Comparison of ENCODE assay signal across 8 cellular contexts in the genomic region with DNA sequence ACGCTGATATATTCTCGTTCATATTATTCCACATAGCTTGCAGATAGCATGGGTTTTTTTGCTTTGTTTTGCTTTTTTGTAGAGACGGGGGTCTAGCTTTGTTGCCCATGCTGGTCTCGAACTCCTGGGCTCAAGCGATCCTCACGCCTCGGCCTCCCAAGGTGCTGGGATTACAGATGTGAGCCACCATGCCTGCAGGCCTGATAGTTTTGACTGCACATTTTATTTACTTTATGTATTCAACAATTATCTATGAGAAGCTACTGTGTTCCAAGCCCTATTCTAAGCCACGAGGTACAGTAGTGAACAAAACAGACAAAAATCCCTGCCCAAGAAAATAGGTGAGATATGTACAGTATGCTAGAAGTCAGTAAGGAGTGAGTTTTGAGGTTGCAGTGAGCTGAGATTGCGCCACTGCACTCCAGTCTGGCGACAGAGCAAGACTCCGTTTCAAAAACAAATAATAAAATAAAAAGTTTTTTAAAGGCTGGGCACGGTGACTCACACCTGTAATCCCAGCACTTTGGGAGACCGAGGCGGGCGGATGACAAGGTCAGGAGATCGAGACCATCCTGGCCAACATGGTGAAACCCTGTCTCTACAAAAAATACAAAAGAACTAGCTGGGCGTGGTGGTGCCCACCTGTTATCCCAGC. TPM values are rescaled to one million over a fixed set of nuclear protein-coding genes. Genes with fewer than 3 reads are reported as not detected.
DNase-seq lines count a peak whose midpoint lies in the region; ATAC-seq and TF ChIP-seq lines count a peak whose summit lies in the region.
"Not testable (repeated sequence)": the region's sequence is repeated elsewhere in the genome, so short reads cannot be mapped to it uniquely, and the experiment has no call there.

No MANE protein-coding gene starts in this region.

- not testable (repeated sequence) for TF ChIP-seq EP300 in sigmoid colon (IDR thresholded peaks at IDR 0.05)

- not testable (repeated sequence) for H3K9me3 ChIP-seq in OCI-LY1 (ENCODE audit: low read length); mammary epithelial cell (replicated peaks; ENCODE audit: insufficient read depth, low read length); mesodermal cell (ENCODE audit: control insufficient read depth, low read length); sigmoid colon; vagina

- peaks cover 42% of the 10 kb centered on the region for H3K4me1 ChIP-seq in GM23338 (ENCODE audit: insufficient read depth)
- H3K4me1 ChIP-seq in OCI-LY1 (ENCODE audit: insufficient read depth, low read length, severe bottlenecking), result peaks cover 37% of the 10 kb centered on the region
- H3K4me1 ChIP-seq in mammary epithelial cell (ENCODE audit: insufficient read depth, low read length), result peaks cover 24% of the 10 kb centered on the region
- H3K4me1 ChIP-seq in foreskin keratinocyte, result peaks cover 32% of the 10 kb centered on the region
- peaks cover 14% of the 10 kb centered on the region for H3K4me1 ChIP-seq in mesodermal cell (ENCODE audit: control insufficient read depth, insufficient read depth, low read length, poor library complexity, severe bottlenecking)
- H3K4me1 ChIP-seq in sigmoid colon, result peaks cover 4 to 46% (median 42%) of the 10 kb centered on the region in 4 donors
- H3K4me1 ChIP-seq in vagina, result peaks cover 43% of the 10 kb centered on the region

- H3K4me3 Mint-ChIP-seq in GM23338, result peak overlapping the region; percentile 94
- peak overlapping the region; percentile 98 for H3K4me3 Mint-ChIP-seq in activated CD8-positive, alpha-beta T cell treated with anti-CD3 and anti-CD28 coated beads, Interleukin-2, amount 10 ng/mL, durations not matched to agents 7 days and 5 days

- H3K27ac ChIP-seq in GM23338 (ENCODE audit: low read depth) (peak overlapping the region; percentile 92), mammary epithelial cell (ENCODE audit: insufficient read depth, low read depth, low read length) (peak overlapping the region; percentile 92), foreskin keratinocyte (peak overlapping the region; percentile 98), mesodermal cell (ENCODE audit: low read depth, low read length, severe bottlenecking) (peak overlapping the region; percentile 98), sigmoid colon (peak overlapping the region; percentile 90 to 100 (median 98)), vagina (peak overlapping the region; percentile 100)
- not testable (repeated sequence) for H3K27ac ChIP-seq in OCI-LY1 (ENCODE audit: low read depth, low read length, poor library complexity, severe bottlenecking)

- POLR2A ChIA-PET in activated CD8-positive, alpha-beta T cell treated with anti-CD3 and anti-CD28 coated beads, Interleukin-2, amount 10 ng/mL, durations not matched to agents 7 days and 5 days (lab: Charles Lee), result interaction anchor here (0.7 to 3.9 kb wide), 4 partner anchors 27 to 53 kb away, joined by 3 to 55 read pairs (median 8); no protein-coding TSS in a partner anchor

- intact Hi-C loops in mammary epithelial cell (cut with micrococcal nuclease) (loop anchor here (1.0 kb wide), 2 partner anchors 33 to 63 kb away; no protein-coding TSS in a partner anchor), sigmoid colon (cut with DNase I) (loop anchor here (1.0 to 5.0 kb wide), 4 partner anchors 32 to 183 kb away; no protein-coding TSS in a partner anchor), vagina (cut with DNase I) (loop anchor here (2.0 kb wide), 1 partner anchor 41 kb away; no protein-coding TSS in a partner anchor)

- not testable (repeated sequence) for H3K9me2 ChIP-seq in GM23338 (ENCODE audit: insufficient read depth); OCI-LY1 (ENCODE audit: low read depth, low read length)

- peak overlapping the region; percentile 99 for H3K4me3 ChIP-seq in GM23338
- H3K4me3 ChIP-seq in OCI-LY1 (ENCODE audit: low read depth, low read length, poor library complexity, severe bottlenecking), result peak overlapping the region; percentile 96
- peak overlapping the region in 1 of 3 experiments; percentile 94 for H3K4me3 ChIP-seq in mammary epithelial cell (replicated peaks in 1 of 3; ENCODE audit: insufficient read depth in 1 of 3, low read depth in 2 of 3, low read length in 3 of 3)
- peak overlapping the region; percentile 98 for H3K4me3 ChIP-seq in mesodermal cell (ENCODE audit: extremely low read depth, insufficient read depth, low read length, poor library complexity, severe bottlenecking)
- peak overlapping the region in 3 of 4 donors; percentile 60 to 84 (median 79) for H3K4me3 ChIP-seq in sigmoid colon
- peak overlapping the region; percentile 82 to 91 for H3K4me3 ChIP-seq in vagina

- 85% methylated on average over 13 of the region's 17 CpGs for WGBS in mammary epithelial cell (ENCODE audit: low coverage, missing lambda C conversion rate)
- 95 to 98% methylated on average over 8 to 13 of the region's 17 CpGs for WGBS in mesodermal cell (ENCODE audit: insufficient coverage in 2 of 2), 2 experiments
- WGBS in sigmoid colon, 2 donors, result 74 to 83% methylated on average over 17 of the region's 17 CpGs

- peaks cover 34% of the 10 kb centered on the region for H3K4me1 Mint-ChIP-seq in GM23338
- peaks cover 45% of the 10 kb centered on the region for H3K4me1 Mint-ChIP-seq in activated CD8-positive, alpha-beta T cell treated with anti-CD3 and anti-CD28 coated beads, Interleukin-2, amount 10 ng/mL, durations not matched to agents 7 days and 5 days (ENCODE audit: low read depth)

- BruUV-seq in mammary epithelial cell (replicated peaks; lab: Mats Ljungman, UMichigan), result not testable (repeated sequence)

- dilution Hi-C loops in mammary epithelial cell (cut with HindIII; ENCODE audit: low sequenced_read_pairs), result loop anchor here (5.0 kb wide), 1 partner anchor 62 kb away; the partner anchor contains the start of gene ZP3

- DNase-seq in GM23338 (ENCODE audit: low spot score); activated CD8-positive, alpha-beta T cell treated with anti-CD3 and anti-CD28 coated beads, Interleukin-2, amount 10 ng/mL, durations not matched to agents 7 days and 5 days; mammary epithelial cell; foreskin keratinocyte; vagina (ENCODE audit: extremely low spot score in 2 of 2): not testable (repeated sequence)
- DNase-seq in sigmoid colon, result peak; percentile 52

- H3K36me3 ChIP-seq in GM23338 (ENCODE audit: insufficient read depth) (peaks cover 17% of the 10 kb centered on the region), OCI-LY1 (ENCODE audit: insufficient read depth, low read length) (peaks cover 30% of the 10 kb centered on the region), mammary epithelial cell (ENCODE audit: insufficient read depth, low read length) (peaks cover 13% of the 10 kb centered on the region), mesodermal cell (ENCODE audit: control insufficient read depth, insufficient read depth, low read length) (peaks cover 23% of the 10 kb centered on the region)
- H3K36me3 ChIP-seq in sigmoid colon, vagina: not testable (repeated sequence)

- not testable (repeated sequence) for H3F3A ChIP-seq in GM23338 (replicated peaks; ENCODE audit: low read depth); OCI-LY1 (ENCODE audit: insufficient read depth, low read length)

- H3K27me3 ChIP-seq in GM23338 (ENCODE audit: insufficient read depth); OCI-LY1 (ENCODE audit: insufficient read depth, low read length); mammary epithelial cell (ENCODE audit: insufficient read depth, low read length); foreskin keratinocyte; sigmoid colon; vagina: not testable (repeated sequence)

- H3K27ac Mint-ChIP-seq in GM23338, result peak overlapping the region; percentile 98
- H3K27ac Mint-ChIP-seq in activated CD8-positive, alpha-beta T cell treated with anti-CD3 and anti-CD28 coated beads, Interleukin-2, amount 10 ng/mL, durations not matched to agents 7 days and 5 days, result peak overlapping the region; percentile 99

- ATAC-seq in GM23338; activated CD8-positive, alpha-beta T cell treated with anti-CD3 and anti-CD28 coated beads, Interleukin-2, amount 10 ng/mL, durations not matched to agents 7 days and 5 days; foreskin keratinocyte: not testable (repeated sequence)

- in situ Hi-C loops in mammary epithelial cell (cut with MboI; ENCODE audit: low sequenced_read_pairs in 2 of 2), result loop anchor here in 1 of 2 donors (5.0 kb wide), 1 partner anchor 62 kb away; the partner anchor contains the start of gene ZP3

- H3K9ac ChIP-seq in OCI-LY1 (ENCODE audit: low read length), result peak overlapping the region; percentile 96; the same call in 1 of the 2 replicates
- peak overlapping the region; percentile 76 for H3K9ac ChIP-seq in mammary epithelial cell (ENCODE audit: insufficient read depth, low read length)

- H3K36me3 Mint-ChIP-seq in GM23338 (ENCODE audit: low read depth), result peaks cover 31% of the 10 kb centered on the region
- H3K36me3 Mint-ChIP-seq in activated CD8-positive, alpha-beta T cell treated with anti-CD3 and anti-CD28 coated beads, Interleukin-2, amount 10 ng/mL, durations not matched to agents 7 days and 5 days (ENCODE audit: low read depth), result peaks cover 26% of the 10 kb centered on the region

- CTCF ChIA-PET in activated CD8-positive, alpha-beta T cell treated with anti-CD3 and anti-CD28 coated beads, Interleukin-2, amount 10 ng/mL, durations not matched to agents 7 days and 5 days (lab: Charles Lee), result interaction anchor here (0.8 to 3.5 kb wide), 8 partner anchors 8 to 182 kb away, joined by 3 to 26 read pairs (median 5); no protein-coding TSS in a partner anchor
- CTCF ChIA-PET in mammary epithelial cell (lab: Charles Lee; ENCODE audit: low non-redundant PET), result not testable (repeated sequence)

- H3K79me2 ChIP-seq in GM23338 (replicated peaks; ENCODE audit: insufficient read depth) (peaks cover 36% of the 10 kb centered on the region), OCI-LY1 (ENCODE audit: insufficient read depth, low read length) (peaks cover 35% of the 10 kb centered on the region), mammary epithelial cell (ENCODE audit: insufficient read depth, low read length) (peaks cover 37% of the 10 kb centered on the region)

- not testable (repeated sequence) for TF ChIP-seq POLR2A in sigmoid colon (IDR thresholded peaks at IDR 0.05); vagina (IDR thresholded peaks at IDR 0.05)

- TF ChIP-seq CTCF in GM23338 (conservative IDR thresholded peaks at IDR 0.05; ENCODE audit: low read depth in 2 of 2); OCI-LY1 (IDR thresholded peaks at IDR 0.05; ENCODE audit: low read length); mammary epithelial cell (conservative IDR thresholded peaks at IDR 0.05 in 1 of 2, IDR thresholded peaks at IDR 0.05 in 1 of 2; ENCODE audit: extremely low read depth in 1 of 2, insufficient read depth in 1 of 2, low read depth in 1 of 2, low read length in 2 of 2); foreskin keratinocyte (conservative IDR thresholded peaks at IDR 0.05); sigmoid colon (IDR thresholded peaks at IDR 0.05); vagina (IDR thresholded peaks at IDR 0.05): not testable (repeated sequence)

- peaks cover 18% of the 10 kb centered on the region for H3K27me3 Mint-ChIP-seq in GM23338 (ENCODE audit: insufficient read depth, low read depth, poor library complexity)
- not testable (repeated sequence) for H3K27me3 Mint-ChIP-seq in activated CD8-positive, alpha-beta T cell treated with anti-CD3 and anti-CD28 coated beads, Interleukin-2, amount 10 ng/mL, durations not matched to agents 7 days and 5 days (ENCODE audit: low read depth)

- H4K20me1 ChIP-seq in GM23338 (replicated peaks; ENCODE audit: insufficient read depth), result peaks cover 29% of the 10 kb centered on the region
- not testable (repeated sequence) for H4K20me1 ChIP-seq in OCI-LY1 (ENCODE audit: insufficient read depth, low read length)
- peaks cover 14% of the 10 kb centered on the region for H4K20me1 ChIP-seq in mammary epithelial cell (ENCODE audit: insufficient read depth, low read length)

- H3K9me3 Mint-ChIP-seq in GM23338; activated CD8-positive, alpha-beta T cell treated with anti-CD3 and anti-CD28 coated beads, Interleukin-2, amount 10 ng/mL, durations not matched to agents 7 days and 5 days (ENCODE audit: insufficient read depth): not testable (repeated sequence)

- H3K4me2 ChIP-seq in GM23338 (peak overlapping the region; percentile 83), OCI-LY1 (ENCODE audit: low read length) (peak overlapping the region; percentile 78), mammary epithelial cell (ENCODE audit: insufficient read depth, low read depth, low read length) (peak overlapping the region; percentile 89)

- 0 out of 2 replicates have a peak overlapping the region, but pooled peaks have one; percentile 56 for H2AFZ ChIP-seq in GM23338
- peak overlapping the region; percentile 23 for H2AFZ ChIP-seq in OCI-LY1 (ENCODE audit: low read length)
- peak overlapping the region; percentile 93 for H2AFZ ChIP-seq in mammary epithelial cell (ENCODE audit: low read depth, low read length)

RNA-seq across cellular contexts. Expression of gene YWHAG, which starts 1.3 kb away (rescaled TPM):
- 179 and 180 TPM in 2 replicates for total RNA-seq in GM23338 (2014; rRNA removed; shearing (Covaris generic))
- polyA plus RNA-seq in GM23338 (2016; fragmentation: Nextera tagmentation; extraction: Ambion mirVana) (82.2 and 97.0 TPM in 2 replicates), mammary epithelial cell (74.1 TPM), foreskin keratinocyte (70.5 and 89.6 TPM in 2 replicates), sigmoid colon (10 to 100 TPM; 45.6 to 64.0 (median 62.4) TPM)
- total RNA-seq in activated CD8-positive, alpha-beta T cell treated with anti-CD3 and anti-CD28 coated beads, Interleukin-2, amount 10 ng/mL, durations not matched to agents 7 days and 5 days, result 10 to 100 TPM; 77.9 to 79.3 TPM
- total RNA-seq in mammary epithelial cell (100 to 1,000 TPM; 155 to 227 TPM), foreskin keratinocyte (195 and 216 TPM in 2 replicates), sigmoid colon (10 to 100 TPM; 42.5 to 59.0 (median 52.3) TPM), vagina (73.2 TPM)
- polyA minus RNA-seq in mammary epithelial cell, result 151 TPM
- polyA plus RNA-seq in mesodermal cell (2013, experiment 1 of 2), result 129 TPM
- 124 TPM for polyA plus RNA-seq in mesodermal cell (2013, experiment 2 of 2)

RNA-seq across cellular contexts. Expression of gene SSC4D, which starts 49.4 kb away (rescaled TPM):
- 11.4 and 12.7 TPM in 2 replicates for total RNA-seq in GM23338 (2014; rRNA removed; shearing (Covaris generic))
- polyA plus RNA-seq in GM23338 (2016; fragmentation: Nextera tagmentation; extraction: Ambion mirVana) (4.9 and 9.7 TPM in 2 replicates), mammary epithelial cell (0.93 TPM), foreskin keratinocyte (1.9 and 2.0 TPM in 2 replicates), sigmoid colon (1 to 10 TPM in 1 of 3 donors, under 1 TPM in 1, not detected in 1; 0.47 to 1.2 TPM)
- total RNA-seq in activated CD8-positive, alpha-beta T cell treated with anti-CD3 and anti-CD28 coated beads, Interleukin-2, amount 10 ng/mL, durations not matched to agents 7 days and 5 days, result under 1 TPM in 1 of 2 experiments, not detected in 1; 0.47 TPM
- total RNA-seq in mammary epithelial cell (1 to 10 TPM in 1 of 2 donors, under 1 TPM in 1; 0.42 to 1.3 TPM), foreskin keratinocyte (1.1 and 1.5 TPM in 2 replicates), sigmoid colon (1 to 10 TPM in 1 of 4 donors, under 1 TPM in 1, not detected in 2; 0.71 to 3.6 TPM), vagina (not detected)
- polyA minus RNA-seq in mammary epithelial cell, result not detected
- 6.4 TPM for polyA plus RNA-seq in mesodermal cell (2013, experiment 1 of 2)
- polyA plus RNA-seq in mesodermal cell (2013, experiment 2 of 2), result 5.2 TPM

RNA-seq across cellular contexts. Expression of gene HSPB1, which starts 57.6 kb away (rescaled TPM):
- total RNA-seq in GM23338 (2014; rRNA removed; shearing (Covaris generic)), result 47.5 and 48.1 TPM in 2 replicates
- polyA plus RNA-seq in GM23338 (2016; fragmentation: Nextera tagmentation; extraction: Ambion mirVana), result 437 and 458 TPM in 2 replicates
- total RNA-seq in activated CD8-positive, alpha-beta T cell treated with anti-CD3 and anti-CD28 coated beads, Interleukin-2, amount 10 ng/mL, durations not matched to agents 7 days and 5 days, result 10 to 100 TPM; 37.2 to 40.4 TPM
- total RNA-seq in mammary epithelial cell, result 100 to 1,000 TPM; 523 to 862 TPM
- polyA plus RNA-seq in mammary epithelial cell, result 420 TPM
- 132 TPM for polyA minus RNA-seq in mammary epithelial cell
- 204 and 286 TPM in 2 replicates for total RNA-seq in foreskin keratinocyte
- polyA plus RNA-seq in foreskin keratinocyte, result 502 and 562 TPM in 2 replicates
- 475 TPM for polyA plus RNA-seq in mesodermal cell (2013, experiment 1 of 2)
- 398 TPM for polyA plus RNA-seq in mesodermal cell (2013, experiment 2 of 2)
- 1,000 to 10,000 TPM in 3 of 4 donors, 100 to 1,000 TPM in 1; 929 to 2,528 (median 1,357) TPM for total RNA-seq in sigmoid colon
- 100 to 1,000 TPM; 202 to 340 (median 208) TPM for polyA plus RNA-seq in sigmoid colon
- total RNA-seq in vagina, result 3,606 TPM

Comparison
In these comparisons a context has a peak if more than half of its experiments do, and no peak if none do; other contexts are left out.
1. H2AFZ ChIP-seq: peak in every context shown above with its lines; median percentile 93 in mammary epithelial cell; 56 in GM23338; 23 in OCI-LY1.